ENCODE assay signal across 8 cellular contexts in genomic region chr19:4523306-4524110, GRCh38. TPM values are rescaled to one million over a fixed set of nuclear protein-coding genes. Genes with fewer than 3 reads are reported as not detected.
DNase-seq lines count a peak whose midpoint lies in the region; ATAC-seq, FAIRE-seq and TF ChIP-seq lines count a peak whose summit lies in the region.

No MANE protein-coding gene starts in this region.

- H3K4me3 ChIP-seq in AG10803 (ENCODE audit: low read length) (no peak overlapping the region), endothelial cell of umbilical vein (replicated peaks in 1 of 3; ENCODE audit: insufficient read depth in 1 of 3, low read depth in 1 of 3, low read length in 3 of 3) (no peak overlapping the region), osteoblast (ENCODE audit: insufficient read depth, low read length) (no peak overlapping the region)

- TF ChIP-seq POLR2A in endothelial cell of umbilical vein (IDR thresholded peaks at IDR 0.05; ENCODE audit: low read depth, low read length) = no peak

- peak; percentile 68 for TF ChIP-seq CTCF in AG10803 (conservative IDR thresholded peaks at IDR 0.05; ENCODE audit: low read length)
- TF ChIP-seq CTCF in RWPE1 (conservative IDR thresholded peaks at IDR 0.05; ENCODE audit: low read depth) = peak; percentile 71
- TF ChIP-seq CTCF in endothelial cell of umbilical vein (IDR thresholded peaks at IDR 0.05; ENCODE audit: extremely low read depth in 1 of 2, insufficient read depth in 1 of 2, low read depth in 1 of 2, low read length in 2 of 2) = peak; percentile 84 to 93
- peak; percentile 70 for TF ChIP-seq CTCF in osteoblast (IDR thresholded peaks at IDR 0.05; ENCODE audit: extremely low read depth, low read depth, low read length)

- peak; percentile 59 for FAIRE-seq in GM18507 (lab: Jason Lieb, UNC)
- FAIRE-seq in endothelial cell of umbilical vein (lab: Jason Lieb, UNC) = peak; percentile 74

- DNase-seq in AG10803 (ENCODE audit: low read depth) (peak; percentile 21), GM18507 (ENCODE audit: extremely low spot score, insufficient read length, low read depth) (peak; percentile 32), RWPE1 (ENCODE audit: low spot score) (no peak), endothelial cell of umbilical vein (ENCODE audit: low read depth, low spot score) (peak; percentile 33), osteoblast (ENCODE audit: insufficient read length, low spot score, missing footprints) (peak; percentile 93), DMS153 treated with DMSO at 0.1 percent for 48 hours (lab: John Stamatoyannopoulos, UW; ENCODE audit: unreplicated experiment) (no peak)

- H4K20me1 ChIP-seq in endothelial cell of umbilical vein (replicated peaks; ENCODE audit: control insufficient read depth, extremely low read depth, insufficient read depth, low read length) = no peaks in the 10 kb centered on the region
- no peaks in the 10 kb centered on the region for H4K20me1 ChIP-seq in osteoblast (ENCODE audit: insufficient read depth, low read length)

- CTCF ChIA-PET in RWPE1 (lab: Yijun Ruan, JAX) = interaction anchor here (0.6 to 3.2 kb wide), 10 partner anchors 11 to 1243 kb away, joined by 3 to 24 read pairs (median 3); partner anchors contain the start of gene PLIN5
- CTCF ChIA-PET in endothelial cell of umbilical vein (lab: Charles Lee) = interaction anchor here (0.5 to 4.8 kb wide), 22 partner anchors 9 to 1052 kb away, joined by 3 to 98 read pairs (median 6); partner anchors contain the start of genes HDGFL2, LRG1, PLIN5 and SHD

- H3K79me2 ChIP-seq in endothelial cell of umbilical vein (ENCODE audit: control insufficient read depth, insufficient read depth, low read length) (no peaks in the 10 kb centered on the region), osteoblast (ENCODE audit: insufficient read depth, low read length) (no peaks in the 10 kb centered on the region)

- no peak overlapping the region for H3K9ac ChIP-seq in endothelial cell of umbilical vein (replicated peaks; ENCODE audit: extremely low read depth, insufficient read depth, low read length)

- ATAC-seq in GM21619 (IDR thresholded peaks at IDR 0.05; ENCODE audit: unreplicated experiment) (no peak), GM21360 (IDR thresholded peaks at IDR 0.05; ENCODE audit: unreplicated experiment) (no peak)

- H3K36me3 ChIP-seq in endothelial cell of umbilical vein (ENCODE audit: control insufficient read depth in 2 of 2, extremely low read depth in 1 of 2, insufficient read depth in 2 of 2, low read length in 2 of 2) = no peaks in the 10 kb centered on the region
- H3K36me3 ChIP-seq in osteoblast (ENCODE audit: insufficient read depth, low read length) = no peaks in the 10 kb centered on the region

- no peaks in the 10 kb centered on the region for H3K9me1 ChIP-seq in endothelial cell of umbilical vein (replicated peaks; ENCODE audit: control insufficient read depth, extremely low read depth, insufficient read depth, low read length)

- H3K4me2 ChIP-seq in endothelial cell of umbilical vein (ENCODE audit: insufficient read depth, low read length) (no peak overlapping the region), osteoblast (ENCODE audit: insufficient read depth, low read length) (no peak overlapping the region)

- intact Hi-C loops in endothelial cell of umbilical vein (cut with micrococcal nuclease) = loop anchor here (1.0 kb wide), 1 partner anchor 113 kb away; no protein-coding TSS in a partner anchor

- H2AFZ ChIP-seq in endothelial cell of umbilical vein (ENCODE audit: low read depth, low read length) (no peak overlapping the region), osteoblast (ENCODE audit: low read length) (no peak overlapping the region)

- no peaks in the 10 kb centered on the region for H3K9me3 ChIP-seq in endothelial cell of umbilical vein (replicated peaks; ENCODE audit: control insufficient read depth, insufficient read depth, low read length)
- H3K9me3 ChIP-seq in osteoblast (ENCODE audit: low read depth, low read length) = no peaks in the 10 kb centered on the region

- no peak overlapping the region for H3K27ac ChIP-seq in RWPE1
- no peak overlapping the region for H3K27ac ChIP-seq in endothelial cell of umbilical vein (ENCODE audit: insufficient read depth, low read depth, low read length)
- no peak overlapping the region for H3K27ac ChIP-seq in osteoblast (ENCODE audit: low read depth, low read length)

- H3K27me3 ChIP-seq in endothelial cell of umbilical vein (ENCODE audit: control insufficient read depth in 2 of 2, insufficient read depth in 2 of 2, low read length in 2 of 2) (no peaks in the 10 kb centered on the region), osteoblast (ENCODE audit: insufficient read depth, low read length) (peaks cover 11% of the 10 kb centered on the region)

- H3K4me1 ChIP-seq in endothelial cell of umbilical vein (ENCODE audit: control insufficient read depth, extremely low read depth, insufficient read depth, low read length) = no peaks in the 10 kb centered on the region
- peaks cover 7% of the 10 kb centered on the region for H3K4me1 ChIP-seq in osteoblast (ENCODE audit: insufficient read depth, low read length)

- POLR2A ChIA-PET in RWPE1 (lab: Yijun Ruan, JAX; ENCODE audit: low non-redundant PET) = no interaction called here
- POLR2A ChIA-PET in endothelial cell of umbilical vein (lab: Charles Lee) = no interaction called here

- dilution Hi-C loops in endothelial cell of umbilical vein (cut with MboI; ENCODE audit: extremely low pct_ligation_motif_present, low sequenced_read_pairs) = no loop called here

- BruUV-seq in endothelial cell of umbilical vein (replicated peaks; lab: Mats Ljungman, UMichigan) = no TSS peak

TF ChIP-seq in endothelial cell of umbilical vein, 7 proteins besides CTCF, POLR2A, EP300 and RAD21 (continues in another document):
- TF ChIP-seq FOS (IDR thresholded peaks at IDR 0.05; ENCODE audit: borderline replicate concordance, insufficient read depth, low read length) (no peak), MYC (IDR thresholded peaks at IDR 0.05; ENCODE audit: low read depth, low read length) (no peak), GATA2 (IDR thresholded peaks at IDR 0.05; ENCODE audit: insufficient read depth, insufficient read length, low read depth, low read length) (no peak), MAX (IDR thresholded peaks at IDR 0.05; ENCODE audit: insufficient read depth, insufficient read length) (no peak)

RNA-seq across cellular contexts. Expression of gene PLIN4, which starts 5.2 kb away (rescaled TPM):
- total RNA-seq in endothelial cell of umbilical vein (not detected in 2 replicates), osteoblast (under 0.01 TPM in 2 replicates)
- 0.01 TPM in 1 of 2 replicates, not detected in the other for polyA plus RNA-seq in endothelial cell of umbilical vein
- 0.01 TPM in 2 replicates for polyA plus RNA-seq in endothelial cell of umbilical vein (2011; cell fraction: cytosol; rRNA removed)
- polyA plus RNA-seq in endothelial cell of umbilical vein (2011; cell fraction: nucleus; rRNA removed) = 0.04 and 0.05 TPM in 2 replicates
- polyA plus RNA-seq in endothelial cell of umbilical vein (2012) = 0.25 and 0.27 TPM in 2 replicates
- not detected in 2 replicates for polyA minus RNA-seq in endothelial cell of umbilical vein
- not detected for polyA minus RNA-seq in endothelial cell of umbilical vein (2011; cell fraction: cytosol; rRNA and poly(A)+ RNA removed)
- polyA minus RNA-seq in endothelial cell of umbilical vein (2011; cell fraction: nucleus; rRNA and poly(A)+ RNA removed) = not detected in 2 replicates

RNA-seq across cellular contexts. Expression of gene PLIN5, which starts 11.5 kb away (rescaled TPM):
- total RNA-seq in endothelial cell of umbilical vein (0.24 TPM in 1 of 2 replicates, not detected in the other), osteoblast (0.36 TPM in 1 of 2 replicates, not detected in the other)
- 0.17 and 0.24 TPM in 2 replicates for polyA plus RNA-seq in endothelial cell of umbilical vein
- polyA plus RNA-seq in endothelial cell of umbilical vein (2011; cell fraction: cytosol; rRNA removed) = 0.05 and 0.18 TPM in 2 replicates
- 0.32 and 0.74 TPM in 2 replicates for polyA plus RNA-seq in endothelial cell of umbilical vein (2011; cell fraction: nucleus; rRNA removed)
- 0.13 TPM in 1 of 2 replicates, not detected in the other for polyA plus RNA-seq in endothelial cell of umbilical vein (2012)
- not detected in 2 replicates for polyA minus RNA-seq in endothelial cell of umbilical vein
- polyA minus RNA-seq in endothelial cell of umbilical vein (2011; cell fraction: cytosol; rRNA and poly(A)+ RNA removed) = not detected
- polyA minus RNA-seq in endothelial cell of umbilical vein (2011; cell fraction: nucleus; rRNA and poly(A)+ RNA removed) = 0.29 and 0.43 TPM in 2 replicates

RNA-seq across cellular contexts. Expression of gene LRG1, which starts 16.3 kb away (rescaled TPM):
- 0.31 and 0.42 TPM in 2 replicates for total RNA-seq in endothelial cell of umbilical vein
- 0.21 and 0.24 TPM in 2 replicates for polyA plus RNA-seq in endothelial cell of umbilical vein
- polyA plus RNA-seq in endothelial cell of umbilical vein (2011; cell fraction: cytosol; rRNA removed) = 0.17 and 0.18 TPM in 2 replicates
- polyA plus RNA-seq in endothelial cell of umbilical vein (2011; cell fraction: nucleus; rRNA removed) = 0.24 and 0.26 TPM in 2 replicates
- 0.15 TPM in 1 of 2 replicates, not detected in the other for polyA plus RNA-seq in endothelial cell of umbilical vein (2012)
- 0.17 and 0.45 TPM in 2 replicates for polyA minus RNA-seq in endothelial cell of umbilical vein
- polyA minus RNA-seq in endothelial cell of umbilical vein (2011; cell fraction: cytosol; rRNA and poly(A)+ RNA removed) = not detected
- 0.24 TPM in 2 replicates for polyA minus RNA-seq in endothelial cell of umbilical vein (2011; cell fraction: nucleus; rRNA and poly(A)+ RNA removed)
- total RNA-seq in osteoblast = not detected in 2 replicates

RNA-seq across cellular contexts. Expression of gene SEMA6B, which starts 36.0 kb away (rescaled TPM):
- total RNA-seq in endothelial cell of umbilical vein (166 and 176 TPM in 2 replicates), osteoblast (0.29 and 0.36 TPM in 2 replicates)
- 97.8 and 108 TPM in 2 replicates for polyA plus RNA-seq in endothelial cell of umbilical vein
- 72.3 and 85.5 TPM in 2 replicates for polyA plus RNA-seq in endothelial cell of umbilical vein (2011; cell fraction: cytosol; rRNA removed)
- polyA plus RNA-seq in endothelial cell of umbilical vein (2011; cell fraction: nucleus; rRNA removed) = 63.8 and 64.4 TPM in 2 replicates
- polyA plus RNA-seq in endothelial cell of umbilical vein (2012) = 72.0 and 81.2 TPM in 2 replicates
- polyA minus RNA-seq in endothelial cell of umbilical vein = 110 and 142 TPM in 2 replicates
- polyA minus RNA-seq in endothelial cell of umbilical vein (2011; cell fraction: cytosol; rRNA and poly(A)+ RNA removed) = 0.31 TPM
- polyA minus RNA-seq in endothelial cell of umbilical vein (2011; cell fraction: nucleus; rRNA and poly(A)+ RNA removed) = 30.1 and 46.2 TPM in 2 replicates

RNA-seq across cellular contexts. Expression of gene HDGFL2, which starts 51.4 kb away (rescaled TPM):
- total RNA-seq in endothelial cell of umbilical vein (79.6 and 89.9 TPM in 2 replicates), osteoblast (44.2 and 48.5 TPM in 2 replicates)
- 27.2 and 39.1 TPM in 2 replicates for polyA plus RNA-seq in endothelial cell of umbilical vein
- 28.1 and 33.7 TPM in 2 replicates for polyA plus RNA-seq in endothelial cell of umbilical vein (2011; cell fraction: cytosol; rRNA removed)
- polyA plus RNA-seq in endothelial cell of umbilical vein (2011; cell fraction: nucleus; rRNA removed) = 56.4 and 63.9 TPM in 2 replicates
- 47.1 and 68.0 TPM in 2 replicates for polyA plus RNA-seq in endothelial cell of umbilical vein (2012)
- polyA minus RNA-seq in endothelial cell of umbilical vein = 15.9 and 23.6 TPM in 2 replicates
- 12.6 TPM for polyA minus RNA-seq in endothelial cell of umbilical vein (2011; cell fraction: cytosol; rRNA and poly(A)+ RNA removed)
- 16.1 and 26.2 TPM in 2 replicates for polyA minus RNA-seq in endothelial cell of umbilical vein (2011; cell fraction: nucleus; rRNA and poly(A)+ RNA removed)

Comparison
In these comparisons a context has a peak if more than half of its experiments do, and no peak if none do; other contexts are left out.
1. DNase-seq: peak in AG10803 (single experiment), GM18507 (single experiment), endothelial cell of umbilical vein (single experiment) and osteoblast (single experiment); none in RWPE1 (single experiment) and DMS153 treated with DMSO at 0.1 percent for 48 hours (single experiment).
2. Peak in every context shown above with its lines, with median percentiles within 50 percentile points of each other: CTCF ChIP-seq.